ENCODE assay signal across 21 cellular contexts in the genomic region with DNA sequence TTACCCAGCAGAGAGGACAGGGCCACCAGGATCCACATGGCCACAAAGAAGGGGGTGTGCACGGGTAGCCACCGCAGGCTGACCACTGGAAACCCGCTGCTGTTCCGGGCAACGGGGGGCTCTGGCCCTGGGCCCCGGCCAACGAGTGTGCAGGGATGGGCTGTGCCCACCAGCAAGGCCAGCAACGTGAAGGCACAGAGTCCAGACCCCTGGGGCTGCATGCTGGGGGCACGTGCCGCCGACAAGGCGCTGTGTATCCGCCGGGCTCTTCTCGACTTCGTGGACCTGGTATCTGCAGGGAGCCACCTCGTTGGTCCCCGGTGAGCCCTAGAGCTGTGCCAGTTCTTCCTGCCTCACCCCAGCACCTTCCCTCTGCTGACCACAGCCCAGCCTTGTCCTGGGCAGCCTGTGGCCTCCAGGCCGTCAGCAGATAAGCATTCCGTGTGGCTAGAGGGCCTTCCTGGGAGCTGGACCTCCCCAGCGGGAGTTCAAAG.
"Had no signal": no experiment of that assay in that cellular context is flagged by ENCODE, and none has a peak within 500 bp of the region (broad histone marks: within the 10 kb centered on the region; RNA-seq: fewer than 3 reads in every experiment).

No MANE protein-coding gene starts in this region.

- H3K27ac Mint-ChIP-seq: activated naive CD4-positive, alpha-beta T cell treated with anti-CD3 and anti-CD28 coated beads, Interleukin-2, amount 50 U/mL, for 24 hours; activated T-helper 1 cell treated with anti-CD3 and anti-CD28 coated beads, Interleukin-12 subunit alpha, Interleukin-12 subunit beta, Interleukin-2, Interleukin-4 antibody, amounts not matched to agents 30 ng/mL and 10 ng/mL and 1 ng/mL, durations not matched to agents 14 hours and 24 hours and 36 hours; brain; nephron; stimulated activated naive B cell treated with anti-CD40 and anti-IgM and Interleukin-4, amounts not matched to agents 10 μg/mL and 1 μg/mL and 100 μg/mL, for 72 hours; WTC11 had no signal

- H3K9me3 ChIP-seq: right lobe of liver, upper lobe of left lung had no signal

- H3K27ac ChIP-seq: foreskin keratinocyte, parathyroid adenoma, right lobe of liver, upper lobe of left lung had no signal

- H3K36me3 Mint-ChIP-seq: activated naive CD4-positive, alpha-beta T cell treated with anti-CD3 and anti-CD28 coated beads, Interleukin-2, amount 50 U/mL, for 24 hours; brain; WTC11 had no signal

- H3K4me3 Mint-ChIP-seq: activated naive CD4-positive, alpha-beta T cell treated with anti-CD3 and anti-CD28 coated beads, Interleukin-2, amount 50 U/mL, for 24 hours; activated T-helper 1 cell treated with anti-CD3 and anti-CD28 coated beads, Interleukin-12 subunit alpha, Interleukin-12 subunit beta, Interleukin-2, Interleukin-4 antibody, amounts not matched to agents 30 ng/mL and 10 ng/mL and 1 ng/mL, durations not matched to agents 14 hours and 24 hours and 36 hours; brain; nephron; stimulated activated naive B cell treated with anti-CD40 and anti-IgM and Interleukin-4, amounts not matched to agents 10 μg/mL and 1 μg/mL and 100 μg/mL, for 72 hours; WTC11 had no signal

- ATAC-seq: foreskin keratinocyte; left lobe of liver; stimulated activated naive B cell treated with anti-CD40 and anti-IgM and Interleukin-4, amounts not matched to agents 10 μg/mL and 1 μg/mL and 100 μg/mL, for 72 hours; WTC11 had no signal

- H3K9me3 Mint-ChIP-seq: activated naive CD4-positive, alpha-beta T cell treated with anti-CD3 and anti-CD28 coated beads, Interleukin-2, amount 50 U/mL, for 24 hours; activated T-helper 1 cell treated with anti-CD3 and anti-CD28 coated beads, Interleukin-12 subunit alpha, Interleukin-12 subunit beta, Interleukin-2, Interleukin-4 antibody, amounts not matched to agents 30 ng/mL and 10 ng/mL and 1 ng/mL, durations not matched to agents 14 hours and 24 hours and 36 hours; WTC11 had no signal

- H3K4me3 ChIP-seq: lung, right lobe of liver, upper lobe of left lung had no signal

- DNase-seq: activated CD4-positive, alpha-beta T cell treated with anti-CD3 and anti-CD28 coated beads, Interleukin-2, amount 50 U/mL, for 4 hours; activated gamma-delta T cell treated with Interleukin-2 at 50 U/mL for 16 hours; anterior cingulate cortex; caudate nucleus; dermis blood vessel endothelial cell; effector memory CD4-positive, alpha-beta T cell; foreskin keratinocyte; stimulated activated CD4-positive, alpha-beta T cell treated with anti-CD3 and anti-CD28 coated beads, Interleukin-2, amount 100 ng/mL, for 48 hours; stimulated activated CD8-positive, alpha-beta memory T cell treated with anti-CD3 and anti-CD28 coated beads, Interleukin-4, amount 100 ng/mL, for 48 hours; stimulated activated naive B cell treated with anti-CD40 and anti-IgM and Interleukin-4, amounts not matched to agents 10 μg/mL and 1 μg/mL and 100 μg/mL, for 72 hours; T-helper 9 cell had no signal

- H3K4me1 ChIP-seq: foreskin keratinocyte, parathyroid adenoma, right lobe of liver had no signal

- H3K27me3 ChIP-seq: right lobe of liver had no signal

- H3K4me1 Mint-ChIP-seq: activated naive CD4-positive, alpha-beta T cell treated with anti-CD3 and anti-CD28 coated beads, Interleukin-2, amount 50 U/mL, for 24 hours; brain; nephron had no signal

- H3K36me3 ChIP-seq: right lobe of liver, upper lobe of left lung had no signal
